Comparison of ENCODE assay signal across 1 cellular context in the genomic region with DNA sequence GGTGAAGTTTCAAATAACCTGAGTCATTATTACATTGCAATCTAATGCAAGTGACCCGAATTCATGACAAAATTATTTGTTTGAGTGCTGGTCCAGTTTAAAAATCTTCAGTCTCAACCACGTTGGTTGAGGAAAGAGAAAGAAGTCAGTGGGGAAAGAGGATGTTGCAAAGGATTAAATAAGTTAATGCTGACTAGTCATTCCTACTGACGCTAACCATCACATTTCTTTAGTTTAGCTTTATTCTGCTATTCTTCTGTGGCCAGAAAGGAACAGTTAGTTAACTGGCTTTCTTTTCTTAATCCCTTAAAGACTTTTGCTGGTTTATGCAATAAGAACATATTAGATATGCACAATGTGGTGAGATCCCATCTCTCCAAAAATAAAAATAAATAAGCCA.
TF ChIP-seq lines count a peak whose summit lies in the region.

No MANE protein-coding gene starts in this region.

TF ChIP-seq in HepG2, 621 proteins besides CTCF, POLR2A, EP300 and RAD21 (continued from another document):
- TF ChIP-seq, protein P1, sequence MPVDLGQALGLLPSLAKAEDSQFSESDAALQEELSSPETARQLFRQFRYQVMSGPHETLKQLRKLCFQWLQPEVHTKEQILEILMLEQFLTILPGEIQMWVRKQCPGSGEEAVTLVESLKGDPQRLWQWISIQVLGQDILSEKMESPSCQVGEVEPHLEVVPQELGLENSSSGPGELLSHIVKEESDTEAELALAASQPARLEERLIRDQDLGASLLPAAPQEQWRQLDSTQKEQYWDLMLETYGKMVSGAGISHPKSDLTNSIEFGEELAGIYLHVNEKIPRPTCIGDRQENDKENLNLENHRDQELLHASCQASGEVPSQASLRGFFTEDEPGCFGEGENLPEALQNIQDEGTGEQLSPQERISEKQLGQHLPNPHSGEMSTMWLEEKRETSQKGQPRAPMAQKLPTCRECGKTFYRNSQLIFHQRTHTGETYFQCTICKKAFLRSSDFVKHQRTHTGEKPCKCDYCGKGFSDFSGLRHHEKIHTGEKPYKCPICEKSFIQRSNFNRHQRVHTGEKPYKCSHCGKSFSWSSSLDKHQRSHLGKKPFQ (CRISPR knock-in tag; IDR thresholded peaks at IDR 0.05; ENCODE audit: insufficient replicate concordance): no peak
- TF ChIP-seq MAFF (IDR thresholded peaks at IDR 0.05; ENCODE audit: low read depth, low read length): peak; percentile 80
- TF ChIP-seq, protein P2, sequence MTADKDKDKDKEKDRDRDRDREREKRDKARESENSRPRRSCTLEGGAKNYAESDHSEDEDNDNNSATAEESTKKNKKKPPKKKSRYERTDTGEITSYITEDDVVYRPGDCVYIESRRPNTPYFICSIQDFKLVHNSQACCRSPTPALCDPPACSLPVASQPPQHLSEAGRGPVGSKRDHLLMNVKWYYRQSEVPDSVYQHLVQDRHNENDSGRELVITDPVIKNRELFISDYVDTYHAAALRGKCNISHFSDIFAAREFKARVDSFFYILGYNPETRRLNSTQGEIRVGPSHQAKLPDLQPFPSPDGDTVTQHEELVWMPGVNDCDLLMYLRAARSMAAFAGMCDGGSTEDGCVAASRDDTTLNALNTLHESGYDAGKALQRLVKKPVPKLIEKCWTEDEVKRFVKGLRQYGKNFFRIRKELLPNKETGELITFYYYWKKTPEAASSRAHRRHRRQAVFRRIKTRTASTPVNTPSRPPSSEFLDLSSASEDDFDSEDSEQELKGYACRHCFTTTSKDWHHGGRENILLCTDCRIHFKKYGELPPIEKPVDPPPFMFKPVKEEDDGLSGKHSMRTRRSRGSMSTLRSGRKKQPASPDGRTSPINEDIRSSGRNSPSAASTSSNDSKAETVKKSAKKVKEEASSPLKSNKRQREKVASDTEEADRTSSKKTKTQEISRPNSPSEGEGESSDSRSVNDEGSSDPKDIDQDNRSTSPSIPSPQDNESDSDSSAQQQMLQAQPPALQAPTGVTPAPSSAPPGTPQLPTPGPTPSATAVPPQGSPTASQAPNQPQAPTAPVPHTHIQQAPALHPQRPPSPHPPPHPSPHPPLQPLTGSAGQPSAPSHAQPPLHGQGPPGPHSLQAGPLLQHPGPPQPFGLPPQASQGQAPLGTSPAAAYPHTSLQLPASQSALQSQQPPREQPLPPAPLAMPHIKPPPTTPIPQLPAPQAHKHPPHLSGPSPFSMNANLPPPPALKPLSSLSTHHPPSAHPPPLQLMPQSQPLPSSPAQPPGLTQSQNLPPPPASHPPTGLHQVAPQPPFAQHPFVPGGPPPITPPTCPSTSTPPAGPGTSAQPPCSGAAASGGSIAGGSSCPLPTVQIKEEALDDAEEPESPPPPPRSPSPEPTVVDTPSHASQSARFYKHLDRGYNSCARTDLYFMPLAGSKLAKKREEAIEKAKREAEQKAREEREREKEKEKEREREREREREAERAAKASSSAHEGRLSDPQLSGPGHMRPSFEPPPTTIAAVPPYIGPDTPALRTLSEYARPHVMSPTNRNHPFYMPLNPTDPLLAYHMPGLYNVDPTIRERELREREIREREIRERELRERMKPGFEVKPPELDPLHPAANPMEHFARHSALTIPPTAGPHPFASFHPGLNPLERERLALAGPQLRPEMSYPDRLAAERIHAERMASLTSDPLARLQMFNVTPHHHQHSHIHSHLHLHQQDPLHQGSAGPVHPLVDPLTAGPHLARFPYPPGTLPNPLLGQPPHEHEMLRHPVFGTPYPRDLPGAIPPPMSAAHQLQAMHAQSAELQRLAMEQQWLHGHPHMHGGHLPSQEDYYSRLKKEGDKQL (CRISPR knock-in tag; IDR thresholded peaks at IDR 0.05; ENCODE audit: low read depth): no peak
